ENCODE assay signal across 23 cellular contexts in the genomic region with DNA sequence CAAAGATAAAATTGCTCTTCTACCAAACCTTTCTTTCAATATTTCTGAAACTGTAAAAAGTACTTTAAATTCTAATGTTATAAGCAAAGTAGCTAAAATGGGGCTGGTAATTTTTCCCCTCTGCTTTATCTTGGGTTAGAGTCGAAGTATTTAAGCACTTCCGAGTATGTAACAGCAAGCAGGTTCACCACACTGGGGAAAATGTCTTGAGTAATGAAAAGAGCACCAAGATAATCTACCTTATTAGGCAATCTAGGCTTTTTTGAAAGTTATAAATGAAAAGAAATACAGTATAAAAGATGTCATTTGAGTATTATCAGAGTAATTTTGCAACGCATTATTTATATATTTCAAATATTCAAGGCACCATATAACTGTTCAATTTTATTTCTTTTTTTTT. TPM values are rescaled to one million over a fixed set of nuclear protein-coding genes. Genes with fewer than 3 reads are reported as not detected.
A peak's percentile ranks its signal among the peaks of the same experiment; 100 is the strongest.
DNase-seq lines count a peak whose midpoint lies in the region; ATAC-seq, FAIRE-seq and TF ChIP-seq lines count a peak whose summit lies in the region.
"Had no signal": no experiment of that assay in that cellular context is flagged by ENCODE, and none has a peak within 500 bp of the region (broad histone marks: within the 10 kb centered on the region; RNA-seq: fewer than 3 reads in every experiment).

No MANE protein-coding gene starts in this region.

- peaks cover 0 to 3% of the 10 kb centered on the region in 2 experiments; a peak in 1 of 5 replicates for H3K27me3 ChIP-seq in K562 (ENCODE audit: control insufficient read depth in 2 of 2, insufficient read depth in 2 of 2, low read length in 2 of 2)
- H3K27me3 ChIP-seq in esophagus squamous epithelium: no peaks in the 10 kb centered on the region
- no peaks in the 10 kb centered on the region for H3K27me3 ChIP-seq in testis
- H3K27me3 ChIP-seq: BE2C had no signal

- no peak overlapping the region for H3K9ac ChIP-seq in K562 (ENCODE audit: insufficient read depth in 1 of 2, low read depth in 2 of 2, low read length in 2 of 2)

- POLR2A ChIA-PET in RWPE1 (lab: Yijun Ruan, JAX; ENCODE audit: low non-redundant PET) (interaction anchor here (0.6 kb wide), 1 partner anchor 465 kb away, joined by 3 read pairs; no protein-coding TSS in a partner anchor), K562 (lab: Yijun Ruan, JAX) (interaction anchor here (1.3 kb wide), 1 partner anchor 14 kb away, joined by 4 read pairs; no protein-coding TSS in a partner anchor)

- TF ChIP-seq CTCF in RWPE1 (conservative IDR thresholded peaks at IDR 0.05; ENCODE audit: low read depth) (no peak), K562 (IDR thresholded peaks at IDR 0.05 in 2 of 3, conservative IDR thresholded peaks at IDR 0.05 in 1 of 3; ENCODE audit: insufficient read depth in 2 of 3, low read depth in 1 of 3, low read length in 3 of 3) (no peak), esophagus squamous epithelium (IDR thresholded peaks at IDR 0.05) (no peak), testis (IDR thresholded peaks at IDR 0.05) (no peak), foreskin fibroblast (IDR thresholded peaks at IDR 0.05; ENCODE audit: low read depth, low read length) (no peak)

- ATAC-seq in K562: peak; percentile 55
- ATAC-seq in GM19455 (IDR thresholded peaks at IDR 0.05; ENCODE audit: unreplicated experiment): no peak

- in situ Hi-C loops in K562 (cut with MboI): no loop called here

- H3K4me3 ChIP-seq in K562 (no peak overlapping the region), esophagus squamous epithelium (peak overlapping the region in 3 of 4 donors; percentile 54 to 64 (median 54)), testis (peak overlapping the region; percentile 21 to 38), foreskin fibroblast (ENCODE audit: low read depth in 1 of 2, low read length in 2 of 2) (no peak overlapping the region)
- H3K4me3 ChIP-seq: GM23338 had no signal

- no peaks in the 10 kb centered on the region for H3K9me3 ChIP-seq in K562 (replicated peaks; ENCODE audit: control insufficient read depth, insufficient read depth, low read depth, low read length)
- H3K9me3 ChIP-seq in esophagus squamous epithelium: no peaks in the 10 kb centered on the region
- H3K9me3 ChIP-seq in testis: no peaks in the 10 kb centered on the region
- H3K9me3 ChIP-seq: BE2C had no signal

- FAIRE-seq in K562 (lab: Jason Lieb, UNC): peak; percentile 49
- FAIRE-seq: A204.1, GM12891 had no signal

- H3K36me3 ChIP-seq in K562 (ENCODE audit: control insufficient read depth, insufficient read depth, low read length): no peaks in the 10 kb centered on the region
- H3K36me3 ChIP-seq in esophagus squamous epithelium: no peaks in the 10 kb centered on the region
- no peaks in the 10 kb centered on the region for H3K36me3 ChIP-seq in testis (ENCODE audit: low read depth, missing control alignments)
- H3K36me3 ChIP-seq: BE2C had no signal

- H3K27ac ChIP-seq in RWPE1: peak overlapping the region; percentile 29; the same call in 1 of the 2 replicates
- H3K27ac ChIP-seq in K562 (ENCODE audit: extremely low read depth, low read depth, low read length): no peak overlapping the region
- H3K27ac ChIP-seq in esophagus squamous epithelium: peak overlapping the region in 3 of 4 donors; percentile 90 to 92 (median 91)
- H3K27ac ChIP-seq in testis: no peak overlapping the region

- H3K79me2 ChIP-seq in K562 (ENCODE audit: control insufficient read depth, insufficient read depth, low read length): no peaks in the 10 kb centered on the region

- WGBS in K562 (ENCODE audit: insufficient coverage, low coverage, missing lambda C conversion rate): 0% methylated on average over 3 of the region's 3 CpGs
- 28 to 36% methylated on average over 3 of the region's 3 CpGs for WGBS in esophagus squamous epithelium, 2 donors
- 60 to 78% methylated on average over 3 of the region's 3 CpGs for WGBS in testis, 2 donors

- H2AFZ ChIP-seq in K562 (ENCODE audit: low read depth, low read length): peak overlapping the region; percentile 30; the same call in 1 of the 2 replicates

- TF ChIP-seq POLR2A in K562 (conservative IDR thresholded peaks at IDR 0.05) (no peak), esophagus squamous epithelium (IDR thresholded peaks at IDR 0.05) (no peak), testis (IDR thresholded peaks at IDR 0.05) (no peak)

- no TSS peak for BruUV-seq in K562 (replicated peaks; lab: Mats Ljungman, UMichigan)

- CTCF ChIA-PET in RWPE1 (lab: Yijun Ruan, JAX): interaction anchor here (0.6 kb wide), 1 partner anchor 438 kb away, joined by 3 read pairs; no protein-coding TSS in a partner anchor
- CTCF ChIA-PET in K562 (lab: Yijun Ruan, JAX; ENCODE audit: low intra/inter-chr PET ratio): no interaction called here

- H3K4me1 ChIP-seq in K562 (replicated peaks in 1 of 2; ENCODE audit: control insufficient read depth in 2 of 2, insufficient read depth in 2 of 2, low read length in 2 of 2): no peaks in the 10 kb centered on the region
- peaks cover 0 to 28% (median 0%) of the 10 kb centered on the region in 3 donors for H3K4me1 ChIP-seq in esophagus squamous epithelium
- H3K4me1 ChIP-seq in testis: no peaks in the 10 kb centered on the region
- H3K4me1 ChIP-seq: BE2C had no signal

- H4K20me1 ChIP-seq in K562 (replicated peaks; ENCODE audit: control insufficient read depth, insufficient read depth, low read length): no peaks in the 10 kb centered on the region

- no peak for TF ChIP-seq EP300 in K562 (IDR thresholded peaks at IDR 0.05; ENCODE audit: low read length)

- no peak overlapping the region for H3K4me2 ChIP-seq in K562 (ENCODE audit: insufficient read depth, low read length)
- H3K4me2 ChIP-seq: GM23338 had no signal

- intact Hi-C loops in K562 (cut with micrococcal nuclease) (no loop called here), esophagus squamous epithelium (cut with DNase I) (no loop called here), testis (cut with DNase I; ENCODE audit: low total_unique reads) (no loop called here)

- H3K9me1 ChIP-seq in K562 (ENCODE audit: control insufficient read depth, insufficient read depth, low read length): no peaks in the 10 kb centered on the region

- TF ChIP-seq RAD21 in K562 (CRISPR knock-in tag; conservative IDR thresholded peaks at IDR 0.05 in 1 of 2, IDR thresholded peaks at IDR 0.05 in 1 of 2): no peak

- DNase-seq in RWPE1 (ENCODE audit: low spot score) (no peak), K562 (ENCODE audit: extremely low read depth in 1 of 4, low spot score in 3 of 4) (peak in 1 of 4 experiments; percentile 14), esophagus squamous epithelium (lab: John Stamatoyannopoulos, UW) (no peak), testis (no peak), foreskin fibroblast (no peak)
- DNase-seq in activated effector memory CD4-positive, alpha-beta T cell treated with anti-CD3 and anti-CD28 coated beads, Interleukin-2, amount 50 U/mL, for 16 hours: no peak
- DNase-seq: ACHN; BE2C; C1 segment of cervical spinal cord; CD4-positive, CD25-positive, alpha-beta regulatory T cell; CD8-positive, alpha-beta memory T cell; COR-L47; DMS 273 treated with DMSO at 0.1 percent for 48 hours; DMS53; DND-41; EL; H7 had no signal

TF ChIP-seq in K562, 482 proteins besides CTCF, POLR2A, EP300 and RAD21 (continues in another document):
- TF ChIP-seq ZNF699 (CRISPR knock-in tag; IDR thresholded peaks at IDR 0.05; ENCODE audit: insufficient replicate concordance): no peak

RNA-seq across cellular contexts. Expression of a gene that starts 0.7 kb away (rescaled TPM):
- 0.18 TPM in 1 of 2 replicates, not detected in the other for total RNA-seq in K562 (2011; cell fraction: chromatin; rRNA removed; ENCODE audit: low replicate concordance)
- under 0.01 TPM in 1 of 2 replicates, not detected in the other for total RNA-seq in K562 (2011; cell fraction: nucleolus; rRNA removed)
- 0.07 TPM in 1 of 2 replicates, not detected in the other for total RNA-seq in K562 (2011; cell fraction: nucleoplasm; rRNA removed)
- total RNA-seq in K562 (2014; rRNA removed): 0.05 and 0.08 TPM in 2 replicates
- total RNA-seq in K562 (2014; rRNA removed; fragmentation: Illumina TruSeq; extraction: Trizol): 0.11 and 0.13 TPM in 2 replicates
- total RNA-seq in K562 (2015; rRNA removed; fragmentation: Illumina TruSeq; extraction: Trizol): 0.15 and 0.18 TPM in 2 replicates
- 0.07 and 0.18 TPM in 2 replicates for total RNA-seq in K562 (2021)
- polyA plus RNA-seq in K562 (2011; rRNA removed): 0.01 and 0.06 TPM in 2 replicates
- polyA plus RNA-seq in K562 (2011; cell fraction: cytosol; rRNA removed): 0.01 TPM in 1 of 2 replicates, not detected in the other
- polyA plus RNA-seq in K562 (2011; cell fraction: nucleus; rRNA removed): not detected in 2 replicates
- 0.13 and 0.24 TPM in 2 replicates for polyA plus RNA-seq in K562 (2012)
- 0.07 and 0.08 TPM in 2 replicates for polyA plus RNA-seq in K562 (2014; fragmentation: Illumina TruSeq; extraction: Trizol)
- polyA plus RNA-seq in K562 (2014; fragmentation: Nextera tagmentation; extraction: Ambion mirVana): under 1 TPM in 1 of 2 experiments, not detected in 1; 0.06 TPM
- 0.04 TPM in 2 replicates for polyA plus RNA-seq in K562 (2014; rRNA removed)
- 0.03 and 0.04 TPM in 2 replicates for polyA minus RNA-seq in K562 (2011; rRNA and poly(A)+ RNA removed)
- polyA minus RNA-seq in K562 (2011; cell fraction: cytosol; rRNA and poly(A)+ RNA removed): not detected in 2 replicates
- polyA minus RNA-seq in K562 (2011; cell fraction: nucleus; rRNA and poly(A)+ RNA removed): under 0.01 TPM in 1 of 2 replicates, not detected in the other
- 100 to 1,000 TPM; 513 to 856 (median 737) TPM for total RNA-seq in esophagus squamous epithelium
- under 1 TPM; 0.16 to 0.19 TPM for total RNA-seq in testis
- polyA plus RNA-seq in testis (ENCODE audit: insufficient read depth, low read depth, low replicate concordance): 0.16 TPM
- total RNA-seq: CD4-positive, CD25-positive, alpha-beta regulatory T cell; CD8-positive, alpha-beta memory T cell; G401; H7; HT-29 had no signal
- polyA plus RNA-seq: CD4-positive, CD25-positive, alpha-beta regulatory T cell; CD8-positive, alpha-beta memory T cell had no signal

RNA-seq across cellular contexts. Expression of a gene that starts 51.1 kb away (rescaled TPM):
- total RNA-seq in K562 (2011; cell fraction: chromatin; rRNA removed; ENCODE audit: low replicate concordance): 29.6 and 74.2 TPM in 2 replicates
- total RNA-seq in K562 (2011; cell fraction: nucleolus; rRNA removed): 42.2 and 54.3 TPM in 2 replicates
- 74.9 and 105 TPM in 2 replicates for total RNA-seq in K562 (2011; cell fraction: nucleoplasm; rRNA removed)
- total RNA-seq in K562 (2014; rRNA removed): 22.2 and 26.5 TPM in 2 replicates
- 50.1 and 53.9 TPM in 2 replicates for total RNA-seq in K562 (2014; rRNA removed; fragmentation: Illumina TruSeq; extraction: Trizol)
- 39.2 and 43.0 TPM in 2 replicates for total RNA-seq in K562 (2015; rRNA removed; fragmentation: Illumina TruSeq; extraction: Trizol)
- 41.3 and 43.0 TPM in 2 replicates for total RNA-seq in K562 (2021)
- 67.9 and 68.6 TPM in 2 replicates for polyA plus RNA-seq in K562 (2011; rRNA removed)
- polyA plus RNA-seq in K562 (2011; cell fraction: cytosol; rRNA removed): 24.1 and 46.3 TPM in 2 replicates
- polyA plus RNA-seq in K562 (2011; cell fraction: nucleus; rRNA removed): 8.7 and 14.5 TPM in 2 replicates
- polyA plus RNA-seq in K562 (2012): 38.2 and 52.0 TPM in 2 replicates
- 57.9 and 65.7 TPM in 2 replicates for polyA plus RNA-seq in K562 (2014; fragmentation: Illumina TruSeq; extraction: Trizol)
- polyA plus RNA-seq in K562 (2014; fragmentation: Nextera tagmentation; extraction: Ambion mirVana): 10 to 100 TPM; 16.9 to 22.6 TPM
- polyA plus RNA-seq in K562 (2014; rRNA removed): 34.1 and 40.8 TPM in 2 replicates
- 77.8 and 96.7 TPM in 2 replicates for polyA minus RNA-seq in K562 (2011; rRNA and poly(A)+ RNA removed)
- polyA minus RNA-seq in K562 (2011; cell fraction: cytosol; rRNA and poly(A)+ RNA removed): 33.7 and 40.5 TPM in 2 replicates
- 6.6 and 18.2 TPM in 2 replicates for polyA minus RNA-seq in K562 (2011; cell fraction: nucleus; rRNA and poly(A)+ RNA removed)
- 10 to 100 TPM in 1 of 4 donors, 1 to 10 TPM in 3; 7.3 to 18.8 (median 9.7) TPM for total RNA-seq in esophagus squamous epithelium
- 1 to 10 TPM; 5.9 to 7.0 TPM for total RNA-seq in testis
- polyA plus RNA-seq in testis (ENCODE audit: insufficient read depth, low read depth, low replicate concordance): 8.6 TPM
- polyA plus RNA-seq: CD4-positive, CD25-positive, alpha-beta regulatory T cell had no signal

Comparison
In these comparisons a context has a peak if more than half of its experiments do, and no peak if none do; other contexts are left out.
1. H3K27ac ChIP-seq: peak in RWPE1 (single experiment) and esophagus squamous epithelium (3 of 4); none in K562 (single experiment) and testis (0 of 2).
2. H3K4me3 ChIP-seq: peak in esophagus squamous epithelium (3 of 4) and testis (2 of 2); none in K562 (single experiment) and foreskin fibroblast (0 of 2).
3. RNA of a gene that starts 0.7 kb away (total RNA-seq): 513 to 856 TPM in esophagus squamous epithelium; 0.16 to 0.19 TPM in testis and under 0.01 to 0.18 TPM in K562; every median in the first group is over 100 times any median in the second.